Comparison of ENCODE assay signal across 10 cellular contexts in genomic region chr18:76588591-76589303, GRCh38.
DNase-seq lines count a peak whose midpoint lies in the region; ATAC-seq and TF ChIP-seq lines count a peak whose summit lies in the region.
"Had no signal": no experiment of that assay in that cellular context is flagged by ENCODE, and none has a peak within 500 bp of the region (broad histone marks: within the 10 kb centered on the region; RNA-seq: fewer than 3 reads in every experiment).

No MANE protein-coding gene starts in this region.

- intact Hi-C loops in psoas muscle (cut with DNase I) = no loop called here

- WGBS in psoas muscle, 3 donors = 14 to 23% (median 19%) methylated on average over 21 of the region's 21 CpGs

- ATAC-seq in psoas muscle (no peak), GM21515 (IDR thresholded peaks at IDR 0.05; ENCODE audit: unreplicated experiment) (no peak)

- H3K4me1 ChIP-seq in right atrium auricular region = peaks cover 0 to 9% of the 10 kb centered on the region in 2 donors
- H3K4me1 ChIP-seq in psoas muscle = no peaks in the 10 kb centered on the region

- no peaks in the 10 kb centered on the region for H3K27me3 ChIP-seq in right atrium auricular region
- H3K27me3 ChIP-seq in psoas muscle (ENCODE audit: insufficient read depth in 3 of 3, low read length in 2 of 3) = peaks cover 0 to 20% (median 3%) of the 10 kb centered on the region in 3 donors

- TF ChIP-seq CTCF in WI38 (IDR thresholded peaks at IDR 0.05; ENCODE audit: low read depth, low read length) (no peak), right atrium auricular region (IDR thresholded peaks at IDR 0.05) (no peak), psoas muscle (IDR thresholded peaks at IDR 0.05) (no peak)

- peak; percentile 5 for DNase-seq in EL
- no peak for DNase-seq in right atrium auricular region (ENCODE audit: low spot score)
- DNase-seq in psoas muscle = no peak
- no peak for DNase-seq in NCI-H446 treated with DMSO at 0.1 percent for 48 hours (lab: John Stamatoyannopoulos, UW)
- no peak for DNase-seq in GF-D8 (lab: John Stamatoyannopoulos, UW)
- no peak for DNase-seq in activated CD4-positive, alpha-beta T cell treated with anti-CD3 and anti-CD28 coated beads, Interleukin-2, amount 50 U/mL, for 1 hour
- DNase-seq: activated gamma-delta T cell treated with Interleukin-2 at 50 U/mL for 16 hours, small intestine had no signal

- no peaks in the 10 kb centered on the region for H3K9me3 ChIP-seq in right atrium auricular region
- H3K9me3 ChIP-seq in psoas muscle = no peaks in the 10 kb centered on the region

- H3K4me3 ChIP-seq in WI38 (ENCODE audit: low read depth, low read length) = peak overlapping the region; percentile 26
- peak overlapping the region; percentile 10 to 39 for H3K4me3 ChIP-seq in right atrium auricular region
- H3K4me3 ChIP-seq in psoas muscle = peak overlapping the region; percentile 43

- H3K36me3 ChIP-seq in right atrium auricular region (no peaks in the 10 kb centered on the region), psoas muscle (ENCODE audit: insufficient read depth in 1 of 2, low read depth in 1 of 2) (no peaks in the 10 kb centered on the region)

- no peak overlapping the region for H3K27ac ChIP-seq in right atrium auricular region
- H3K27ac ChIP-seq in psoas muscle = no peak overlapping the region
